Comparison of ENCODE assay signal across 12 cellular contexts in the genomic region with DNA sequence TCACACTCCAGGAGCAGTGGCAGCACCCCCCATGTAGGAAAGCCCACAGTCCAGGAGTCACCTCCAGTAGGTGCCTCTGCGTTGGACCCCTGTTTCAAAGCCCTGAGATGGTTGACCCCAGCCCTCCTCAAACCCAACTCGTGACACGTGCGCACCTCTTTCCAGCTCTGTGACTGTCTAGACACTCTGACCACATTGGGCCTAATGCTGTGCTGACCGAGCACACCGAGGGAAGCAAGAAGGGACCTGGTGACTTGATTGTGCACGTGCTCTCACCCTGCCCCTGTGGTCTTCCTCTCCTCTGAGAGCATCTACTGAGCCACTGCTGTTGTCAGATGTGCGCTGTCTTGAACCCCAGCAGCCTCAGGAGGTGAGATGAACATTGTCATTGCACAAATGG. TPM values are rescaled to one million over a fixed set of nuclear protein-coding genes. Genes with fewer than 3 reads are reported as not detected.
DNase-seq lines count a peak whose midpoint lies in the region; ATAC-seq, FAIRE-seq and TF ChIP-seq lines count a peak whose summit lies in the region.
"Had no signal": no experiment of that assay in that cellular context is flagged by ENCODE, and none has a peak within 500 bp of the region (broad histone marks: within the 10 kb centered on the region; RNA-seq: fewer than 3 reads in every experiment).

No MANE protein-coding gene starts in this region.

- no peak for TF ChIP-seq RAD21 in GM12878 (IDR thresholded peaks at IDR 0.05; ENCODE audit: insufficient read depth, low read depth, low read length)

- SMC1A ChIA-PET in GM12878 (lab: Charles Lee; ENCODE audit: uncharacterized antibody, unreplicated experiment) = interaction anchor here (0.9 to 2.2 kb wide), 6 partner anchors 11 to 672 kb away, joined by 3 to 6 read pairs (median 3); no protein-coding TSS in a partner anchor

- FAIRE-seq in GM12878 (lab: Jason Lieb, UNC) = peak; percentile 7
- FAIRE-seq: keratinocyte had no signal

- H3K4me2 ChIP-seq in OCI-LY7 (ENCODE audit: low read length) (peak overlapping the region; percentile 64), GM12878 (ENCODE audit: control insufficient read depth, insufficient read depth) (peak overlapping the region; percentile 90)

- H3K9me3 ChIP-seq in OCI-LY7 (ENCODE audit: low read length) = no peaks in the 10 kb centered on the region
- H3K9me3 ChIP-seq in GM12878 (replicated peaks; ENCODE audit: control insufficient read depth, insufficient read depth, low read length) = no peaks in the 10 kb centered on the region

- POLR2A ChIA-PET in OCI-LY7 (lab: Charles Lee) (no interaction called here), GM12878 (lab: Charles Lee) (interaction anchor here (0.9 to 13.1 kb wide), 4 partner anchors 11 to 31 kb away, joined by 3 to 220 read pairs (median 7); a partner anchor contains a TSS)

- BruUV-seq in OCI-LY7 (replicated peaks; lab: Mats Ljungman, UMichigan) = no TSS peak
- BruUV-seq in GM12878 (replicated peaks; lab: Mats Ljungman, UMichigan) = no TSS peak

- H3K4me3 Mint-ChIP-seq in activated naive CD4-positive, alpha-beta T cell treated with anti-CD3 and anti-CD28 coated beads, Interleukin-2, amount 10 ng/mL, durations not matched to agents 7 days and 5 days = peak overlapping the region; percentile 62
- peak overlapping the region; percentile 55 for H3K4me3 Mint-ChIP-seq in stimulated activated memory B cell treated with anti-CD40 and anti-IgM and Interleukin-4, amounts not matched to agents 10 μg/mL and 1 μg/mL and 100 μg/mL, for 72 hours

- ATAC-seq in GM12878 (peak; percentile 10), HG02981 (IDR thresholded peaks at IDR 0.05; ENCODE audit: unreplicated experiment) (no peak), HG02884 (IDR thresholded peaks at IDR 0.05; ENCODE audit: unreplicated experiment) (no peak)
- ATAC-seq in stimulated activated memory B cell treated with anti-CD40 and anti-IgM and Interleukin-4, amounts not matched to agents 10 μg/mL and 1 μg/mL and 100 μg/mL, for 72 hours = peak; percentile 27

- peaks cover 94% of the 10 kb centered on the region for H3K79me2 ChIP-seq in OCI-LY7 (ENCODE audit: insufficient read depth, low read depth, low read length)
- peaks cover 91% of the 10 kb centered on the region for H3K79me2 ChIP-seq in GM12878 (ENCODE audit: control insufficient read depth, insufficient read depth, low read length)

- H3K9me2 ChIP-seq in OCI-LY7 (ENCODE audit: insufficient read depth, low read length) = no peaks in the 10 kb centered on the region

- H3K4me3 ChIP-seq in OCI-LY7 (ENCODE audit: low read depth, low read length, poor library complexity, severe bottlenecking) (no peak overlapping the region), GM12878 (peak overlapping the region; percentile 51; the same call in 1 of the 2 replicates)
- H3K4me3 ChIP-seq: cardiac muscle cell had no signal

- WGBS in GM12878 (ENCODE audit: insufficient coverage, insufficient replicate concordance, low lambda C conversion rate, missing lambda C conversion rate) = 28% methylated on average over 8 of the region's 8 CpGs

- peaks cover 13% of the 10 kb centered on the region for H3K36me3 Mint-ChIP-seq in activated naive CD4-positive, alpha-beta T cell treated with anti-CD3 and anti-CD28 coated beads, Interleukin-2, amount 10 ng/mL, durations not matched to agents 7 days and 5 days
- H3K36me3 Mint-ChIP-seq in stimulated activated memory B cell treated with anti-CD40 and anti-IgM and Interleukin-4, amounts not matched to agents 10 μg/mL and 1 μg/mL and 100 μg/mL, for 72 hours = no peaks in the 10 kb centered on the region

- no peaks in the 10 kb centered on the region for H3K27me3 ChIP-seq in GM12878 (replicated peaks in 1 of 2; ENCODE audit: control insufficient read depth in 2 of 2, insufficient read depth in 2 of 2, low read length in 1 of 2)
- H3K27me3 ChIP-seq: cardiac muscle cell had no signal

- in situ Hi-C loops in GM12878 (cut with MboI) = loop anchor here (25.0 kb wide), 1 partner anchor 2008 kb away; a partner anchor contains a TSS

- H3K4me1 Mint-ChIP-seq in activated naive CD4-positive, alpha-beta T cell treated with anti-CD3 and anti-CD28 coated beads, Interleukin-2, amount 10 ng/mL, durations not matched to agents 7 days and 5 days = peaks cover 71% of the 10 kb centered on the region
- peaks cover 88% of the 10 kb centered on the region for H3K4me1 Mint-ChIP-seq in stimulated activated memory B cell treated with anti-CD40 and anti-IgM and Interleukin-4, amounts not matched to agents 10 μg/mL and 1 μg/mL and 100 μg/mL, for 72 hours

- peaks cover 60% of the 10 kb centered on the region for H4K20me1 ChIP-seq in OCI-LY7 (ENCODE audit: insufficient read depth, low read length)
- peaks cover 6% of the 10 kb centered on the region for H4K20me1 ChIP-seq in GM12878 (ENCODE audit: control insufficient read depth, insufficient read depth)

- H3K27me3 Mint-ChIP-seq in activated naive CD4-positive, alpha-beta T cell treated with anti-CD3 and anti-CD28 coated beads, Interleukin-2, amount 10 ng/mL, durations not matched to agents 7 days and 5 days = no peaks in the 10 kb centered on the region
- H3K27me3 Mint-ChIP-seq in stimulated activated memory B cell treated with anti-CD40 and anti-IgM and Interleukin-4, amounts not matched to agents 10 μg/mL and 1 μg/mL and 100 μg/mL, for 72 hours = no peaks in the 10 kb centered on the region

- RAD21 ChIA-PET in GM12878 (lab: Charles Lee; ENCODE audit: unreplicated experiment) = interaction anchor here (1.1 to 1.3 kb wide), 2 partner anchors 11 to 29 kb away, joined by 4 read pairs; no protein-coding TSS in a partner anchor

- TF ChIP-seq EP300 in GM12878 (IDR thresholded peaks at IDR 0.05; ENCODE audit: borderline replicate concordance in 1 of 2, control insufficient read depth in 1 of 2, low read depth in 2 of 2, low read length in 2 of 2) = no peak

- TF ChIP-seq POLR2A in GM12878 (IDR thresholded peaks at IDR 0.05; ENCODE audit: low read depth, low read length) = no peak

- H3K4me1 ChIP-seq in OCI-LY7 (ENCODE audit: insufficient read depth, low read length, poor library complexity, severe bottlenecking) (peaks cover 73% of the 10 kb centered on the region), GM12878 (ENCODE audit: control insufficient read depth, insufficient read depth, low read length) (peaks cover 60% of the 10 kb centered on the region)

- H3K9ac ChIP-seq in GM12878 (ENCODE audit: control insufficient read depth, insufficient read depth, low read length) = 0 out of 2 replicates have a peak overlapping the region, but pooled peaks have one; percentile 11

- peak overlapping the region; percentile 92 for H3K27ac Mint-ChIP-seq in activated naive CD4-positive, alpha-beta T cell treated with anti-CD3 and anti-CD28 coated beads, Interleukin-2, amount 10 ng/mL, durations not matched to agents 7 days and 5 days
- peak overlapping the region; percentile 81 for H3K27ac Mint-ChIP-seq in stimulated activated memory B cell treated with anti-CD40 and anti-IgM and Interleukin-4, amounts not matched to agents 10 μg/mL and 1 μg/mL and 100 μg/mL, for 72 hours

- intact Hi-C loops in OCI-LY7 (cut with micrococcal nuclease; ENCODE audit: unreplicated experiment) (no loop called here), GM12878 (cut with micrococcal nuclease; ENCODE audit: unreplicated experiment) (no loop called here)

- H2AFZ ChIP-seq in OCI-LY7 (ENCODE audit: low read length) (no peak overlapping the region), GM12878 (ENCODE audit: control insufficient read depth, low read depth, low read length) (no peak overlapping the region)

- no peaks in the 10 kb centered on the region for H3K9me3 Mint-ChIP-seq in activated naive CD4-positive, alpha-beta T cell treated with anti-CD3 and anti-CD28 coated beads, Interleukin-2, amount 10 ng/mL, durations not matched to agents 7 days and 5 days
- H3K9me3 Mint-ChIP-seq in stimulated activated memory B cell treated with anti-CD40 and anti-IgM and Interleukin-4, amounts not matched to agents 10 μg/mL and 1 μg/mL and 100 μg/mL, for 72 hours = no peaks in the 10 kb centered on the region

- H3K27ac ChIP-seq in OCI-LY7 (ENCODE audit: low read depth, low read length, poor library complexity, severe bottlenecking) (no peak overlapping the region), GM12878 (ENCODE audit: control insufficient read depth, insufficient read depth) (peak overlapping the region; percentile 85)
- H3K27ac ChIP-seq: cardiac muscle cell had no signal

- no peak for DNase-seq in activated naive CD4-positive, alpha-beta T cell treated with anti-CD3 and anti-CD28 coated beads, Interleukin-2, amount 10 ng/mL, durations not matched to agents 7 days and 5 days
- DNase-seq in activated naive CD4-positive, alpha-beta T cell (lab: John Stamatoyannopoulos, UW) = no peak
- DNase-seq in OCI-LY7 (ENCODE audit: low spot score) = no peak
- no peak for DNase-seq in GM12878 (ENCODE audit: low read depth, low spot score)
- DNase-seq in EL = no peak
- DNase-seq: midbrain, NCI-H2107 had no signal

- H3K36me3 ChIP-seq in OCI-LY7 (ENCODE audit: insufficient read depth, low read length) = peaks cover 6% of the 10 kb centered on the region; the same call in 1 of the 2 replicates
- peaks cover 0 to 4% of the 10 kb centered on the region in 2 experiments; a peak in 3 of 4 replicates for H3K36me3 ChIP-seq in GM12878 (ENCODE audit: control insufficient read depth in 2 of 2, insufficient read depth in 2 of 2, low read length in 1 of 2)
- H3K36me3 ChIP-seq: cardiac muscle cell had no signal

- CTCF ChIA-PET in activated naive CD4-positive, alpha-beta T cell treated with anti-CD3 and anti-CD28 coated beads, Interleukin-2, amount 10 ng/mL, durations not matched to agents 7 days and 5 days (lab: Charles Lee) = no interaction called here
- CTCF ChIA-PET in OCI-LY7 (lab: Charles Lee; ENCODE audit: unreplicated experiment) = no interaction called here
- CTCF ChIA-PET in GM12878 (lab: Yijun Ruan, JAX) = no interaction called here

- TF ChIP-seq CTCF in OCI-LY7 (conservative IDR thresholded peaks at IDR 0.05; ENCODE audit: low read length) (no peak), GM12878 (IDR thresholded peaks at IDR 0.05 in 2 of 3, conservative IDR thresholded peaks at IDR 0.05 in 1 of 3; ENCODE audit: control insufficient read depth in 2 of 3, extremely low read depth in 1 of 3, insufficient read depth in 1 of 3, low read depth in 3 of 3, low read length in 3 of 3) (no peak)

RNA-seq across cellular contexts. Expression of a gene that starts 22.9 kb away (rescaled TPM):
- total RNA-seq in OCI-LY7 (2014; rRNA removed; shearing (Covaris generic)) = 17.3 and 21.1 TPM in 2 replicates
- total RNA-seq in OCI-LY7 (2022) (37.2 and 41.2 TPM in 2 replicates), GM12878 (2014; rRNA removed) (24.7 and 26.5 TPM in 2 replicates), GM12878 (2014; rRNA removed; fragmentation: Illumina TruSeq; extraction: Trizol) (20.1 and 20.4 TPM in 2 replicates), GM12878 (2021) (30.9 and 33.7 TPM in 2 replicates)
- 130 and 131 TPM in 2 replicates for total RNA-seq in GM12878 (2013; cell fraction: nucleolus; rRNA removed)
- 23.4 TPM for polyA plus RNA-seq in GM12878 (2011; ENCODE audit: low read depth)
- polyA plus RNA-seq in GM12878 (2011; rRNA removed) (28.7 and 37.7 TPM in 2 replicates), GM12878 (2014; fragmentation: Illumina TruSeq; extraction: Trizol) (20.5 and 23.8 TPM in 2 replicates), GM12878 (2014; fragmentation: Nextera tagmentation; extraction: Ambion mirVana) (10 to 100 TPM; 11.3 to 15.1 TPM), GM12878 (2014; rRNA removed) (19.6 and 26.7 TPM in 2 replicates), GM12878 (2016; fragmentation: Nextera tagmentation; extraction: Ambion mirVana) (10 to 100 TPM; 12.6 to 20.0 TPM)
- polyA plus RNA-seq in GM12878 (2011; cell fraction: cytosol; rRNA removed) = 42.7 and 47.6 TPM in 2 replicates
- 45.6 and 46.8 TPM in 2 replicates for polyA plus RNA-seq in GM12878 (2011; cell fraction: nucleus; rRNA removed)
- polyA plus RNA-seq in GM12878 (2012) = 32.1 and 35.8 TPM in 2 replicates
- 96.4 and 132 TPM in 2 replicates for polyA minus RNA-seq in GM12878 (2011; rRNA and poly(A)+ RNA removed)
- 29.0 and 31.5 TPM in 2 replicates for polyA minus RNA-seq in GM12878 (2011; cell fraction: cytosol; rRNA and poly(A)+ RNA removed)
- 27.3 and 43.1 TPM in 2 replicates for polyA minus RNA-seq in GM12878 (2011; cell fraction: nucleus; rRNA and poly(A)+ RNA removed)

RNA-seq across cellular contexts. Expression of a gene that starts 32.9 kb away (rescaled TPM):
- total RNA-seq in OCI-LY7 (2014; rRNA removed; shearing (Covaris generic)) = 17.2 and 19.4 TPM in 2 replicates
- 26.8 and 27.1 TPM in 2 replicates for total RNA-seq in OCI-LY7 (2022)
- 44.3 and 46.5 TPM in 2 replicates for total RNA-seq in GM12878 (2013; cell fraction: nucleolus; rRNA removed)
- 13.8 and 15.3 TPM in 2 replicates for total RNA-seq in GM12878 (2014; rRNA removed)
- 7.2 and 8.6 TPM in 2 replicates for total RNA-seq in GM12878 (2014; rRNA removed; fragmentation: Illumina TruSeq; extraction: Trizol)
- total RNA-seq in GM12878 (2021) = 20.2 and 21.4 TPM in 2 replicates
- 3.3 TPM for polyA plus RNA-seq in GM12878 (2011; ENCODE audit: low read depth)
- 10.0 and 14.0 TPM in 2 replicates for polyA plus RNA-seq in GM12878 (2011; rRNA removed)
- 14.4 and 19.2 TPM in 2 replicates for polyA plus RNA-seq in GM12878 (2011; cell fraction: cytosol; rRNA removed)
- polyA plus RNA-seq in GM12878 (2011; cell fraction: nucleus; rRNA removed) = 18.8 and 19.7 TPM in 2 replicates
- polyA plus RNA-seq in GM12878 (2012) = 7.8 and 10.8 TPM in 2 replicates
- polyA plus RNA-seq in GM12878 (2014; fragmentation: Illumina TruSeq; extraction: Trizol) = 3.6 and 8.0 TPM in 2 replicates
- 1 to 10 TPM; 1.1 to 2.2 TPM for polyA plus RNA-seq in GM12878 (2014; fragmentation: Nextera tagmentation; extraction: Ambion mirVana)
- polyA plus RNA-seq in GM12878 (2014; rRNA removed) = 12.4 and 15.2 TPM in 2 replicates
- 10 to 100 TPM in 1 of 2 experiments, 1 to 10 TPM in 1; 9.2 to 10.1 TPM for polyA plus RNA-seq in GM12878 (2016; fragmentation: Nextera tagmentation; extraction: Ambion mirVana)
- 19.0 and 25.2 TPM in 2 replicates for polyA minus RNA-seq in GM12878 (2011; rRNA and poly(A)+ RNA removed)
- polyA minus RNA-seq in GM12878 (2011; cell fraction: cytosol; rRNA and poly(A)+ RNA removed) = 12.0 and 15.0 TPM in 2 replicates
- 21.2 and 41.1 TPM in 2 replicates for polyA minus RNA-seq in GM12878 (2011; cell fraction: nucleus; rRNA and poly(A)+ RNA removed)

RNA-seq across cellular contexts. Expression of a gene that starts 52.9 kb away (rescaled TPM):
- 14.6 and 15.6 TPM in 2 replicates for total RNA-seq in OCI-LY7 (2014; rRNA removed; shearing (Covaris generic))
- total RNA-seq in OCI-LY7 (2022) = 87.1 and 87.2 TPM in 2 replicates
- total RNA-seq in GM12878 (2013; cell fraction: nucleolus; rRNA removed) = 47.2 and 55.4 TPM in 2 replicates
- 3.6 and 4.9 TPM in 2 replicates for total RNA-seq in GM12878 (2014; rRNA removed)
- 6.8 and 7.2 TPM in 2 replicates for total RNA-seq in GM12878 (2014; rRNA removed; fragmentation: Illumina TruSeq; extraction: Trizol)
- 57.5 and 65.3 TPM in 2 replicates for total RNA-seq in GM12878 (2021)
- polyA plus RNA-seq in GM12878 (2011; ENCODE audit: low read depth) = 13.6 TPM
- polyA plus RNA-seq in GM12878 (2011; rRNA removed) = 3.2 and 5.1 TPM in 2 replicates
- 7.8 and 8.6 TPM in 2 replicates for polyA plus RNA-seq in GM12878 (2011; cell fraction: cytosol; rRNA removed)
- 45.6 and 76.2 TPM in 2 replicates for polyA plus RNA-seq in GM12878 (2011; cell fraction: nucleus; rRNA removed)
- polyA plus RNA-seq in GM12878 (2012) = 34.7 and 37.6 TPM in 2 replicates
- polyA plus RNA-seq in GM12878 (2014; fragmentation: Illumina TruSeq; extraction: Trizol) = 3.5 and 17.6 TPM in 2 replicates
- polyA plus RNA-seq in GM12878 (2014; fragmentation: Nextera tagmentation; extraction: Ambion mirVana) = 1 to 10 TPM in 1 of 2 experiments, under 1 TPM in 1; 0.66 to 1.7 TPM
- polyA plus RNA-seq in GM12878 (2014; rRNA removed) = 24.0 and 42.2 TPM in 2 replicates
- polyA plus RNA-seq in GM12878 (2016; fragmentation: Nextera tagmentation; extraction: Ambion mirVana) = 10 to 100 TPM; 47.1 to 49.4 TPM
- polyA minus RNA-seq in GM12878 (2011; rRNA and poly(A)+ RNA removed) = 4.5 and 8.6 TPM in 2 replicates
- 9.5 and 14.8 TPM in 2 replicates for polyA minus RNA-seq in GM12878 (2011; cell fraction: cytosol; rRNA and poly(A)+ RNA removed)
- 15.5 and 27.3 TPM in 2 replicates for polyA minus RNA-seq in GM12878 (2011; cell fraction: nucleus; rRNA and poly(A)+ RNA removed)

Comparison
In these comparisons a context has a peak if more than half of its experiments do, and no peak if none do; other contexts are left out.
1. ATAC-seq: peak in GM12878 (single experiment) and stimulated activated memory B cell treated with anti-CD40 and anti-IgM and Interleukin-4, amounts not matched to agents 10 μg/mL and 1 μg/mL and 100 μg/mL, for 72 hours (single experiment); none in HG02981 (single experiment) and HG02884 (single experiment).